26 cellular contexts compared by ENCODE assay signal in the genomic region with DNA sequence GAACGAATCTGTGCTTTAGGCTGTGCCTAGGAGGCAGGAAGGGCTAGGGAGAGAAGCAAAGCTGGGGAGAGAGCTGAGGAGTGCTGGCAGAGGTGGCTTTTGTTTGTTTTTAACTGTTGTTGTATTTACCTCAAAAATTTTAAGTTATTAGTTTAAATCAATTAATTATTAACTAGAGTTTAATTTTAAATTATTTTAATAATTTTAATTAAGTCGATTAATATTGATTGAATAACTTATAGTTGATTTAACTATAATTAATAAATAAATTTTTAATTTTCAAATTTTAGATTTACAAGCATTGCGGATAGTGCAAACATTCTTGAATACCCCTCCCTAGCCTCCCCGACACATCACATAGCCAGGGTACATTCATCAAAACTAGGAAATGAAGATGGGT. TPM values are rescaled to one million over a fixed set of nuclear protein-coding genes. Genes with fewer than 3 reads are reported as not detected.
"Had no signal": no experiment of that assay in that cellular context is flagged by ENCODE, and none has a peak within 500 bp of the region (broad histone marks: within the 10 kb centered on the region; RNA-seq: fewer than 3 reads in every experiment).

No MANE protein-coding gene starts in this region.

- FAIRE-seq: bronchial epithelial cell had no signal

- H3K4me1 ChIP-seq: ascending aorta had no signal

- H3K36me3 ChIP-seq: cardiac muscle cell, WERI-Rb-1 had no signal

- ATAC-seq: activated CD4-positive, alpha-beta T cell treated with anti-CD3 and anti-CD28 coated beads for 36 hours; activated CD8-positive, alpha-beta T cell treated with anti-CD3 and anti-CD28 coated beads, Interleukin-2, amount 10 ng/mL, durations not matched to agents 7 days and 5 days; activated naive CD8-positive, alpha-beta T cell treated with anti-CD3 and anti-CD28 coated beads, Interleukin-2, amount 50 U/mL, for 24 hours had no signal

- H3K4me3 ChIP-seq: ascending aorta, cardiac muscle cell had no signal

- H3K27ac ChIP-seq: ascending aorta, cardiac muscle cell, WERI-Rb-1 had no signal

- DNase-seq: activated B cell treated with CpG ODN at 0.5 μM for 24 hours; activated CD4-positive, alpha-beta T cell treated with anti-CD3 and anti-CD28 coated beads for 36 hours; activated CD4-positive, alpha-beta T cell treated with anti-CD3 and anti-CD28 coated beads for 48 hours; activated CD4-positive, alpha-beta T cell treated with anti-CD3 and anti-CD28 coated beads, Interleukin-2, amount 10 ng/mL, durations not matched to agents 7 days and 5 days; activated CD4-positive, alpha-beta T cell treated with anti-CD3 and anti-CD28 coated beads, Interleukin-2, amount 50 U/mL, for 48 hours; activated CD8-positive, alpha-beta memory T cell treated with anti-CD3 and anti-CD28 coated beads, Interleukin-2, amount 50 U/mL, for 48 hours; activated CD8-positive, alpha-beta T cell treated with anti-CD3 and anti-CD28 coated beads, Interleukin-2, amount 10 ng/mL, durations not matched to agents 7 days and 5 days; activated effector memory CD4-positive, alpha-beta T cell treated with Interleukin-2 at 50 U/mL for 16 hours; activated gamma-delta T cell; activated naive CD4-positive, alpha-beta T cell treated with Interleukin-2 at 50 U/mL for 16 hours; activated naive CD8-positive, alpha-beta T cell treated with anti-CD3 and anti-CD28 coated beads, Interleukin-2, amount 10 ng/mL, durations not matched to agents 7 days and 5 days; activated naive CD8-positive, alpha-beta T cell treated with anti-CD3 and anti-CD28 coated beads, Interleukin-2, amount 50 U/mL, for 24 hours; activated T-cell treated with anti-CD3 and anti-CD28 coated beads, Interleukin-2, amount 50 U/mL, for 24 hours; amygdala; anterior cingulate cortex; caudate nucleus; cerebellar nuclear complex; SW 1271; T-helper 1 cell; T-helper 2 cell; T-helper 9 cell; WERI-Rb-1 had no signal

- H3K27me3 ChIP-seq: ascending aorta, cardiac muscle cell had no signal

RNA-seq across cellular contexts. Expression of a gene that starts 30.6 kb away (rescaled TPM):
- total RNA-seq: activated CD4-positive, alpha-beta memory T cell treated with anti-CD3 and anti-CD28 coated beads, Interleukin-2, amount 10 ng/mL, durations not matched to agents 7 days and 5 days; activated CD4-positive, alpha-beta T cell treated with anti-CD3 and anti-CD28 coated beads, Interleukin-2, amount 10 ng/mL, durations not matched to agents 7 days and 5 days; activated CD8-positive, alpha-beta T cell treated with anti-CD3 and anti-CD28 coated beads, Interleukin-2, amount 10 ng/mL, durations not matched to agents 7 days and 5 days had no signal
